23 cellular contexts compared by ENCODE assay signal in genomic region chr17:42109086-42109485, GRCh38. TPM values are rescaled to one million over a fixed set of nuclear protein-coding genes. Genes with fewer than 3 reads are reported as not detected.
A peak's percentile ranks its signal among the peaks of the same experiment; 100 is the strongest.
DNase-seq lines count a peak whose midpoint lies in the region; ATAC-seq, FAIRE-seq and TF ChIP-seq lines count a peak whose summit lies in the region.
"Had no signal": no experiment of that assay in that cellular context is flagged by ENCODE, and none has a peak within 500 bp of the region (broad histone marks: within the 10 kb centered on the region; RNA-seq: fewer than 3 reads in every experiment).

No MANE protein-coding gene starts in this region.

- no peak overlapping the region for H2BK120ac ChIP-seq in H9 (ENCODE audit: low read depth, low read length, poor library complexity, severe bottlenecking)

- H4K8ac ChIP-seq in H9 (replicated peaks; ENCODE audit: insufficient read length, low read depth, low read length), result no peak overlapping the region

- H3K79me1 ChIP-seq in H9 (ENCODE audit: insufficient read depth, low read depth, low read length, poor library complexity, severe bottlenecking), result no peaks in the 10 kb centered on the region

- no peak overlapping the region for H4K5ac ChIP-seq in H9 (ENCODE audit: insufficient read length, low read depth, low read length)

- H3K4ac ChIP-seq in H9 (ENCODE audit: low read depth, low read length), result no peak overlapping the region

- no peak for TF ChIP-seq RAD21 in HepG2 (CRISPR knock-in tag; IDR thresholded peaks at IDR 0.05)

- H2BK12ac ChIP-seq in H9 (ENCODE audit: insufficient read length, low read depth, low read length), result no peak overlapping the region

- H3K9me3 ChIP-seq in HepG2 (ENCODE audit: low read length) (no peaks in the 10 kb centered on the region), skeletal muscle tissue (ENCODE audit: control insufficient read depth in 3 of 3, low read length in 3 of 3) (no peaks in the 10 kb centered on the region), H9 (ENCODE audit: control insufficient read depth, low read depth, low read length) (no peaks in the 10 kb centered on the region), WERI-Rb-1 (ENCODE audit: severe bottlenecking) (no peaks in the 10 kb centered on the region)

- no peak overlapping the region for H2BK15ac ChIP-seq in H9 (ENCODE audit: low read depth, low read length)

- no peak overlapping the region for H3K18ac ChIP-seq in H9 (ENCODE audit: insufficient read length, low read depth, low read length)

- no peak for FAIRE-seq in HepG2 (lab: Jason Lieb, UNC)

- no peak overlapping the region for H3K4me2 ChIP-seq in HepG2 (ENCODE audit: low read depth, low read length)
- H3K4me2 ChIP-seq in H9 (ENCODE audit: insufficient read depth, insufficient read length, low read length), result no peak overlapping the region

- no peak overlapping the region for H3K4me3 ChIP-seq in HepG2 (replicated peaks in 1 of 3; ENCODE audit: insufficient read depth in 1 of 3, low read depth in 2 of 3, low read length in 3 of 3)
- no peak overlapping the region for H3K4me3 ChIP-seq in skeletal muscle tissue (ENCODE audit: low read length in 3 of 3)
- no peak overlapping the region for H3K4me3 ChIP-seq in WERI-Rb-1 (ENCODE audit: low read depth, low read length)

- H3K23me2 ChIP-seq in H9 (ENCODE audit: insufficient read length, low read depth, low read length, poor library complexity, severe bottlenecking), result no peaks in the 10 kb centered on the region

- TF ChIP-seq CTCF in natural killer cell (IDR thresholded peaks at IDR 0.05), result no peak
- no peak for TF ChIP-seq CTCF in HepG2 (CRISPR knock-in tag; IDR thresholded peaks at IDR 0.05)
- no peak for TF ChIP-seq CTCF in H9 (conservative IDR thresholded peaks at IDR 0.05)
- no peak for TF ChIP-seq CTCF in WERI-Rb-1 (IDR thresholded peaks at IDR 0.05; ENCODE audit: low read depth, low read length)

- no peak overlapping the region for H3K56ac ChIP-seq in H9 (ENCODE audit: insufficient read length, low read depth, low read length)

- DNase-seq in T-helper 1 cell (no peak), natural killer cell (no peak), HepG2 (ENCODE audit: low spot score) (no peak), H9 (no peak), WERI-Rb-1 (no peak)
- no peak for DNase-seq in natural killer cell treated with Interleukin-12 subunit alpha and Interleukin-12 subunit beta and Interleukin-15 and Interleukin-18, amount 100 ng/mL, for 72 hours (ENCODE audit: low spot score)
- DNase-seq: AML-193, GDM1, GOT3, IMR-90, Karpas-422, NCI-H1417 treated with DMSO at 0.1 percent for 48 hours, NCI-H187 treated with DMSO at 0.1 percent for 48 hours, NCI-H2227 treated with DMSO at 0.1 percent for 48 hours, NCI-H510A treated with DMSO at 0.1 percent for 48 hours, NCI-H774, OCI-M1 had no signal

- WGBS in HepG2 (ENCODE audit: low lambda C conversion rate), result 84% methylated on average over 9 of the region's 9 CpGs
- WGBS in H9 (ENCODE audit: extremely low coverage, insufficient read length, low lambda C conversion rate), result no CpG with 5 or more reads among the region's 9 CpGs

- no peak overlapping the region for H3T11ph ChIP-seq in H9 (ENCODE audit: low read length)

- peaks cover 33% of the 10 kb centered on the region for H3K4me1 ChIP-seq in HepG2 (ENCODE audit: insufficient read depth, low read length)
- H3K4me1 ChIP-seq in skeletal muscle tissue (ENCODE audit: control insufficient read depth in 3 of 3, insufficient read depth in 3 of 3, low read length in 3 of 3), result peaks cover 16 to 27% (median 20%) of the 10 kb centered on the region in 3 donors
- H3K4me1 ChIP-seq in H9 (ENCODE audit: insufficient read depth, low read length), result peaks cover 4% of the 10 kb centered on the region; the same call in 1 of the 2 replicates

- H3K14ac ChIP-seq in H9 (ENCODE audit: insufficient read depth, low read length), result no peak overlapping the region; the same call in 1 of the 2 replicates

- POLR2A ChIA-PET in HepG2 (lab: Yijun Ruan, JAX), result interaction anchor here (1.2 kb wide), 1 partner anchor 84 kb away, joined by 3 read pairs; no protein-coding TSS in a partner anchor

- no peak overlapping the region for H3K4me3 Mint-ChIP-seq in T-helper 1 cell treated with Interleukin-12 subunit alpha and Interleukin-12 subunit beta and Interleukin-4 antibody, amounts not matched to agents 30 μg/mL and 1 μg/mL, for 36 hours
- H3K4me3 Mint-ChIP-seq in natural killer cell (peak overlapping the region; percentile 64), H9 (peak overlapping the region in 1 of 2 experiments; percentile 56; a peak in 2 of 5 replicates)
- no peak overlapping the region for H3K4me3 Mint-ChIP-seq in natural killer cell treated with Interleukin-12 subunit alpha and Interleukin-12 subunit beta and Interleukin-15 and Interleukin-18, amount 100 ng/mL, for 72 hours

- peaks cover 30% of the 10 kb centered on the region for H3K4me1 Mint-ChIP-seq in T-helper 1 cell treated with Interleukin-12 subunit alpha and Interleukin-12 subunit beta and Interleukin-4 antibody, amounts not matched to agents 30 μg/mL and 1 μg/mL, for 36 hours (ENCODE audit: low read depth)
- H3K4me1 Mint-ChIP-seq in natural killer cell (peaks cover 9 to 29% of the 10 kb centered on the region in 2 donors), H9 (peaks cover 21 to 29% of the 10 kb centered on the region in 2 experiments)
- peaks cover 15 to 25% of the 10 kb centered on the region in 2 donors for H3K4me1 Mint-ChIP-seq in natural killer cell treated with Interleukin-12 subunit alpha and Interleukin-12 subunit beta and Interleukin-15 and Interleukin-18, amount 100 ng/mL, for 72 hours (ENCODE audit: low read depth in 2 of 2)

- no peak overlapping the region for H2BK5ac ChIP-seq in H9 (ENCODE audit: insufficient read length, low read length)

- peaks cover 41% of the 10 kb centered on the region for H3K36me3 Mint-ChIP-seq in T-helper 1 cell treated with Interleukin-12 subunit alpha and Interleukin-12 subunit beta and Interleukin-4 antibody, amounts not matched to agents 30 μg/mL and 1 μg/mL, for 36 hours (ENCODE audit: low read depth)
- no peaks in the 10 kb centered on the region for H3K36me3 Mint-ChIP-seq in natural killer cell
- H3K36me3 Mint-ChIP-seq in natural killer cell treated with Interleukin-12 subunit alpha and Interleukin-12 subunit beta and Interleukin-15 and Interleukin-18, amount 100 ng/mL, for 72 hours, result no peaks in the 10 kb centered on the region
- peaks cover 3 to 6% (median 4%) of the 10 kb centered on the region in 3 experiments; a peak in 6 of 7 replicates for H3K36me3 Mint-ChIP-seq in H9 (ENCODE audit: insufficient read depth in 1 of 3, low read depth in 3 of 3)

- H3K27me3 ChIP-seq in HepG2 (ENCODE audit: control insufficient read depth in 1 of 2, insufficient read depth in 2 of 2, low read length in 2 of 2) (no peaks in the 10 kb centered on the region), skeletal muscle tissue (ENCODE audit: control insufficient read depth in 3 of 3, insufficient read depth in 3 of 3, low read length in 3 of 3) (no peaks in the 10 kb centered on the region), H9 (ENCODE audit: insufficient read depth, low read length) (no peaks in the 10 kb centered on the region), WERI-Rb-1 (ENCODE audit: insufficient read depth, low read depth, severe bottlenecking) (no peaks in the 10 kb centered on the region)

- no peaks in the 10 kb centered on the region for H3K79me2 ChIP-seq in HepG2 (ENCODE audit: insufficient read depth, low read length)
- H3K79me2 ChIP-seq in H9 (ENCODE audit: insufficient read depth, low read length), result no peaks in the 10 kb centered on the region

- H2AK5ac ChIP-seq in H9 (ENCODE audit: insufficient read length, low read length), result no peak overlapping the region

- ATAC-seq in natural killer cell (no peak), HepG2 (no peak)
- no peak for ATAC-seq in natural killer cell treated with Interleukin-12 subunit alpha and Interleukin-12 subunit beta and Interleukin-15 and Interleukin-18, amount 100 ng/mL, for 72 hours

- H4K20me1 ChIP-seq in HepG2 (ENCODE audit: insufficient read depth, low read length) (no peaks in the 10 kb centered on the region), H9 (ENCODE audit: control insufficient read depth, insufficient read depth, insufficient read length) (no peaks in the 10 kb centered on the region)

- intact Hi-C loops in natural killer cell (cut with micrococcal nuclease), result no loop called here
- intact Hi-C loops in HepG2 (cut with micrococcal nuclease; ENCODE audit: unreplicated experiment), result no loop called here

- in situ Hi-C loops in HepG2 (cut with HindIII; ENCODE audit: extremely low pct_ligation_motif_present, low pct_unique_long_range_greater_than_20kb), result no loop called here

- H3K27ac ChIP-seq in HepG2 (ENCODE audit: extremely low read length, insufficient read depth, low read length) (no peak overlapping the region), skeletal muscle tissue (ENCODE audit: low read depth, low read length) (no peak overlapping the region), H9 (ENCODE audit: insufficient read length, low read depth, low read length) (no peak overlapping the region), WERI-Rb-1 (no peak overlapping the region)
- H3K27ac ChIP-seq: 22Rv1, C4-2B had no signal

- H2AFZ ChIP-seq in HepG2 (ENCODE audit: low read length), result no peak overlapping the region
- H2AFZ ChIP-seq in H9 (ENCODE audit: low read length), result no peak overlapping the region

- no TSS peak for BruUV-seq in HepG2 (replicated peaks; lab: Mats Ljungman, UMichigan)

- H3K9me3 Mint-ChIP-seq in T-helper 1 cell treated with Interleukin-12 subunit alpha and Interleukin-12 subunit beta and Interleukin-4 antibody, amounts not matched to agents 30 μg/mL and 1 μg/mL, for 36 hours, result no peaks in the 10 kb centered on the region
- H3K9me3 Mint-ChIP-seq in natural killer cell, result no peaks in the 10 kb centered on the region
- H3K9me3 Mint-ChIP-seq in natural killer cell treated with Interleukin-12 subunit alpha and Interleukin-12 subunit beta and Interleukin-15 and Interleukin-18, amount 100 ng/mL, for 72 hours, result no peaks in the 10 kb centered on the region
- H3K9me3 Mint-ChIP-seq in H9, result no peaks in the 10 kb centered on the region

- CTCF ChIA-PET in HepG2 (lab: Yijun Ruan, JAX; ENCODE audit: low intra/inter-chr PET ratio, low total read pairs), result no interaction called here

- no peak overlapping the region for H2BK20ac ChIP-seq in H9 (ENCODE audit: low read depth, low read length, poor library complexity, severe bottlenecking)

- H3K27me3 Mint-ChIP-seq in T-helper 1 cell treated with Interleukin-12 subunit alpha and Interleukin-12 subunit beta and Interleukin-4 antibody, amounts not matched to agents 30 μg/mL and 1 μg/mL, for 36 hours (ENCODE audit: low read depth), result no peaks in the 10 kb centered on the region
- H3K27me3 Mint-ChIP-seq in natural killer cell (ENCODE audit: low read depth in 2 of 2) (no peaks in the 10 kb centered on the region), H9 (ENCODE audit: low read depth) (peaks cover 9% of the 10 kb centered on the region)
- H3K27me3 Mint-ChIP-seq in natural killer cell treated with Interleukin-12 subunit alpha and Interleukin-12 subunit beta and Interleukin-15 and Interleukin-18, amount 100 ng/mL, for 72 hours, result no peaks in the 10 kb centered on the region

- no peak for TF ChIP-seq POLR2A in HepG2 (IDR thresholded peaks at IDR 0.05; ENCODE audit: insufficient read depth in 1 of 2, low read depth in 2 of 2, low read length in 2 of 2)

- TF ChIP-seq EP300 in HepG2 (IDR thresholded peaks at IDR 0.05; ENCODE audit: low read depth in 2 of 2, low read length in 2 of 2), result no peak
- no peak for TF ChIP-seq EP300 in HepG2 (CRISPR knock-in tag; IDR thresholded peaks at IDR 0.05; ENCODE audit: borderline replicate concordance)

- H3K23ac ChIP-seq in H9 (ENCODE audit: insufficient read length, low read depth, low read length), result no peak overlapping the region

- H3K36me3 ChIP-seq in HepG2 (replicated peaks in 1 of 2; ENCODE audit: control insufficient read depth in 1 of 2, insufficient read depth in 2 of 2, low read length in 2 of 2), result no peaks in the 10 kb centered on the region
- peaks cover 7 to 17% (median 14%) of the 10 kb centered on the region in 3 donors for H3K36me3 ChIP-seq in skeletal muscle tissue (ENCODE audit: control insufficient read depth in 3 of 3, insufficient read depth in 3 of 3, low read length in 3 of 3)
- peaks cover 13% of the 10 kb centered on the region for H3K36me3 ChIP-seq in WERI-Rb-1

- peak overlapping the region; percentile 52 for H3K27ac Mint-ChIP-seq in T-helper 1 cell treated with Interleukin-12 subunit alpha and Interleukin-12 subunit beta and Interleukin-4 antibody, amounts not matched to agents 30 μg/mL and 1 μg/mL, for 36 hours
- peak overlapping the region in 1 of 2 donors; percentile 51 for H3K27ac Mint-ChIP-seq in natural killer cell
- H3K27ac Mint-ChIP-seq in natural killer cell treated with Interleukin-12 subunit alpha and Interleukin-12 subunit beta and Interleukin-15 and Interleukin-18, amount 100 ng/mL, for 72 hours, result no peak overlapping the region
- no peak overlapping the region for H3K27ac Mint-ChIP-seq in H9

- no peak overlapping the region for H4K91ac ChIP-seq in H9 (ENCODE audit: insufficient read length, low read depth, low read length)

- no peak overlapping the region for H3K9ac ChIP-seq in HepG2 (ENCODE audit: insufficient read depth, low read depth, low read length)
- H3K9ac ChIP-seq in skeletal muscle tissue (ENCODE audit: low read depth in 1 of 3, low read length in 3 of 3), result peak overlapping the region in 2 of 3 donors; percentile 4 to 8
- no peak overlapping the region for H3K9ac ChIP-seq in H9 (ENCODE audit: extremely low read depth, insufficient read length, low read length)

RNA-seq across cellular contexts. Expression of gene DHX58, which starts 3.4 kb away (rescaled TPM):
- 10 to 100 TPM; 22.0 to 29.0 (median 24.5) TPM for total RNA-seq in natural killer cell
- total RNA-seq in natural killer cell treated with Interleukin-12 subunit alpha and Interleukin-12 subunit beta and Interleukin-15 and Interleukin-18, amount 100 ng/mL, for 72 hours, result 1 to 10 TPM; 7.0 to 7.6 TPM
- total RNA-seq in HepG2 (2016; rRNA removed; fragmentation: Illumina TruSeq; extraction: Trizol), result 3.9 and 6.7 TPM in 2 replicates
- total RNA-seq in HepG2 (2016; cell fraction: cytosol; rRNA removed; fragmentation: Illumina TruSeq; extraction: Trizol; ENCODE audit: low read depth), result 1.6 TPM in 2 replicates
- 4.7 and 7.5 TPM in 2 replicates for total RNA-seq in HepG2 (2016; cell fraction: insoluble cytoplasmic fraction; rRNA removed; fragmentation: Illumina TruSeq; extraction: Trizol)
- 2.1 and 3.5 TPM in 2 replicates for total RNA-seq in HepG2 (2016; cell fraction: membrane; rRNA removed; fragmentation: Illumina TruSeq; extraction: Trizol)
- 6.4 and 10.0 TPM in 2 replicates for total RNA-seq in HepG2 (2016; cell fraction: nucleus; rRNA removed; fragmentation: Illumina TruSeq; extraction: Trizol)
- polyA plus RNA-seq in HepG2 (2011; rRNA removed), result 7.8 and 13.5 TPM in 2 replicates
- polyA plus RNA-seq in HepG2 (2011; cell fraction: cytosol; rRNA removed), result 5.7 TPM in 2 replicates
- 29.5 and 34.5 TPM in 2 replicates for polyA plus RNA-seq in HepG2 (2011; cell fraction: nucleus; rRNA removed)
- polyA plus RNA-seq in HepG2 (2012), result 4.3 and 5.5 TPM in 2 replicates
- polyA plus RNA-seq in HepG2 (2016; cell fraction: cytosol; fragmentation: Illumina TruSeq; extraction: Trizol; ENCODE audit: low read depth), result 0.87 and 1.1 TPM in 2 replicates
- polyA plus RNA-seq in HepG2 (2016; cell fraction: insoluble cytoplasmic fraction; fragmentation: Illumina TruSeq; extraction: Trizol; ENCODE audit: low read depth), result 3.0 and 5.2 TPM in 2 replicates
- polyA plus RNA-seq in HepG2 (2016; cell fraction: membrane; fragmentation: Illumina TruSeq; extraction: Trizol; ENCODE audit: low read depth), result 1.7 and 1.9 TPM in 2 replicates
- 16.3 and 17.6 TPM in 2 replicates for polyA plus RNA-seq in HepG2 (2016; cell fraction: nucleus; fragmentation: Illumina TruSeq; extraction: Trizol; ENCODE audit: insufficient read depth, low read depth)
- 0.58 and 15.8 TPM in 2 replicates for polyA minus RNA-seq in HepG2 (2011; rRNA and poly(A)+ RNA removed; ENCODE audit: low replicate concordance)
- 1.7 and 2.0 TPM in 2 replicates for polyA minus RNA-seq in HepG2 (2011; cell fraction: cytosol; rRNA and poly(A)+ RNA removed)
- polyA minus RNA-seq in HepG2 (2011; cell fraction: nucleus; rRNA and poly(A)+ RNA removed), result 6.4 and 9.6 TPM in 2 replicates
- 3.7 TPM for total RNA-seq in skeletal muscle tissue
- 3.9 and 4.5 TPM in 2 replicates for total RNA-seq in H9 (2021)

RNA-seq across cellular contexts. Expression of gene ZNF385C, which starts 10.8 kb away (rescaled TPM):
- total RNA-seq in natural killer cell (under 1 TPM in 1 of 3 donors, not detected in 2; 0.28 TPM), HepG2 (2016; rRNA removed; fragmentation: Illumina TruSeq; extraction: Trizol) (2.3 TPM in 2 replicates), skeletal muscle tissue (0.52 TPM), H9 (2021) (2.8 and 3.1 TPM in 2 replicates)
- not detected for total RNA-seq in natural killer cell treated with Interleukin-12 subunit alpha and Interleukin-12 subunit beta and Interleukin-15 and Interleukin-18, amount 100 ng/mL, for 72 hours
- total RNA-seq in HepG2 (2016; cell fraction: cytosol; rRNA removed; fragmentation: Illumina TruSeq; extraction: Trizol; ENCODE audit: low read depth), result 0.40 and 0.71 TPM in 2 replicates
- 1.8 and 2.2 TPM in 2 replicates for total RNA-seq in HepG2 (2016; cell fraction: insoluble cytoplasmic fraction; rRNA removed; fragmentation: Illumina TruSeq; extraction: Trizol)
- 1.9 and 2.0 TPM in 2 replicates for total RNA-seq in HepG2 (2016; cell fraction: membrane; rRNA removed; fragmentation: Illumina TruSeq; extraction: Trizol)
- total RNA-seq in HepG2 (2016; cell fraction: nucleus; rRNA removed; fragmentation: Illumina TruSeq; extraction: Trizol), result 0.97 and 1.3 TPM in 2 replicates
- polyA plus RNA-seq in HepG2 (2011; rRNA removed), result 5.8 and 6.1 TPM in 2 replicates
- 5.6 and 6.2 TPM in 2 replicates for polyA plus RNA-seq in HepG2 (2011; cell fraction: cytosol; rRNA removed)
- 5.3 and 5.6 TPM in 2 replicates for polyA plus RNA-seq in HepG2 (2011; cell fraction: nucleus; rRNA removed)
- polyA plus RNA-seq in HepG2 (2012), result 1.7 and 2.5 TPM in 2 replicates
- polyA plus RNA-seq in HepG2 (2016; cell fraction: cytosol; fragmentation: Illumina TruSeq; extraction: Trizol; ENCODE audit: low read depth), result 1.2 and 1.3 TPM in 2 replicates
- 5.4 TPM in 2 replicates for polyA plus RNA-seq in HepG2 (2016; cell fraction: insoluble cytoplasmic fraction; fragmentation: Illumina TruSeq; extraction: Trizol; ENCODE audit: low read depth)
- polyA plus RNA-seq in HepG2 (2016; cell fraction: membrane; fragmentation: Illumina TruSeq; extraction: Trizol; ENCODE audit: low read depth), result 3.7 and 3.8 TPM in 2 replicates
- polyA plus RNA-seq in HepG2 (2016; cell fraction: nucleus; fragmentation: Illumina TruSeq; extraction: Trizol; ENCODE audit: insufficient read depth, low read depth), result 4.1 and 4.5 TPM in 2 replicates
- polyA minus RNA-seq in HepG2 (2011; rRNA and poly(A)+ RNA removed; ENCODE audit: low replicate concordance), result 0.35 and 3.6 TPM in 2 replicates
- polyA minus RNA-seq in HepG2 (2011; cell fraction: cytosol; rRNA and poly(A)+ RNA removed), result 1.4 and 2.5 TPM in 2 replicates
- polyA minus RNA-seq in HepG2 (2011; cell fraction: nucleus; rRNA and poly(A)+ RNA removed), result 0.52 and 0.99 TPM in 2 replicates
- total RNA-seq: HT1080, IMR-90 had no signal
- polyA plus RNA-seq: IMR-90 had no signal

RNA-seq across cellular contexts. Expression of gene KAT2A, which starts 12.1 kb away (rescaled TPM):
- total RNA-seq in natural killer cell, result 10 to 100 TPM; 29.6 to 32.8 (median 29.9) TPM
- total RNA-seq in natural killer cell treated with Interleukin-12 subunit alpha and Interleukin-12 subunit beta and Interleukin-15 and Interleukin-18, amount 100 ng/mL, for 72 hours, result 10 to 100 TPM; 16.5 to 56.5 TPM
- 20.2 and 29.1 TPM in 2 replicates for total RNA-seq in HepG2 (2016; rRNA removed; fragmentation: Illumina TruSeq; extraction: Trizol)
- 4.7 and 4.9 TPM in 2 replicates for total RNA-seq in HepG2 (2016; cell fraction: cytosol; rRNA removed; fragmentation: Illumina TruSeq; extraction: Trizol; ENCODE audit: low read depth)
- 16.6 and 30.9 TPM in 2 replicates for total RNA-seq in HepG2 (2016; cell fraction: insoluble cytoplasmic fraction; rRNA removed; fragmentation: Illumina TruSeq; extraction: Trizol)
- 7.0 and 9.1 TPM in 2 replicates for total RNA-seq in HepG2 (2016; cell fraction: membrane; rRNA removed; fragmentation: Illumina TruSeq; extraction: Trizol)
- total RNA-seq in HepG2 (2016; cell fraction: nucleus; rRNA removed; fragmentation: Illumina TruSeq; extraction: Trizol), result 51.9 and 59.6 TPM in 2 replicates
- 90.4 and 126 TPM in 2 replicates for polyA plus RNA-seq in HepG2 (2011; rRNA removed)
- polyA plus RNA-seq in HepG2 (2011; cell fraction: cytosol; rRNA removed), result 13.5 and 18.5 TPM in 2 replicates
- polyA plus RNA-seq in HepG2 (2011; cell fraction: nucleus; rRNA removed), result 978 and 1,153 TPM in 2 replicates
- 38.7 and 62.0 TPM in 2 replicates for polyA plus RNA-seq in HepG2 (2012)
- 3.5 and 4.1 TPM in 2 replicates for polyA plus RNA-seq in HepG2 (2016; cell fraction: cytosol; fragmentation: Illumina TruSeq; extraction: Trizol; ENCODE audit: low read depth)
- polyA plus RNA-seq in HepG2 (2016; cell fraction: insoluble cytoplasmic fraction; fragmentation: Illumina TruSeq; extraction: Trizol; ENCODE audit: low read depth), result 24.7 and 33.4 TPM in 2 replicates
- polyA plus RNA-seq in HepG2 (2016; cell fraction: membrane; fragmentation: Illumina TruSeq; extraction: Trizol; ENCODE audit: low read depth), result 7.9 and 9.2 TPM in 2 replicates
- 347 and 353 TPM in 2 replicates for polyA plus RNA-seq in HepG2 (2016; cell fraction: nucleus; fragmentation: Illumina TruSeq; extraction: Trizol; ENCODE audit: insufficient read depth, low read depth)
- polyA minus RNA-seq in HepG2 (2011; rRNA and poly(A)+ RNA removed; ENCODE audit: low replicate concordance), result 33.5 and 71.7 TPM in 2 replicates
- polyA minus RNA-seq in HepG2 (2011; cell fraction: cytosol; rRNA and poly(A)+ RNA removed), result 7.8 and 9.6 TPM in 2 replicates
- 54.6 and 61.9 TPM in 2 replicates for polyA minus RNA-seq in HepG2 (2011; cell fraction: nucleus; rRNA and poly(A)+ RNA removed)
- 8.9 TPM for total RNA-seq in skeletal muscle tissue
- 39.1 and 43.5 TPM in 2 replicates for total RNA-seq in H9 (2021)

RNA-seq across cellular contexts. Expression of gene HSPB9, which starts 13.5 kb away (rescaled TPM):
- total RNA-seq in natural killer cell (not detected), HepG2 (2016; rRNA removed; fragmentation: Illumina TruSeq; extraction: Trizol) (0.13 and 0.24 TPM in 2 replicates), skeletal muscle tissue (not detected), H9 (2021) (0.15 and 0.18 TPM in 2 replicates)
- not detected for total RNA-seq in natural killer cell treated with Interleukin-12 subunit alpha and Interleukin-12 subunit beta and Interleukin-15 and Interleukin-18, amount 100 ng/mL, for 72 hours
- total RNA-seq in HepG2 (2016; cell fraction: cytosol; rRNA removed; fragmentation: Illumina TruSeq; extraction: Trizol; ENCODE audit: low read depth), result not detected in 2 replicates
- 0.09 and 0.24 TPM in 2 replicates for total RNA-seq in HepG2 (2016; cell fraction: insoluble cytoplasmic fraction; rRNA removed; fragmentation: Illumina TruSeq; extraction: Trizol)
- total RNA-seq in HepG2 (2016; cell fraction: membrane; rRNA removed; fragmentation: Illumina TruSeq; extraction: Trizol), result 0.14 and 0.19 TPM in 2 replicates
- 0.25 TPM in 1 of 2 replicates, not detected in the other for total RNA-seq in HepG2 (2016; cell fraction: nucleus; rRNA removed; fragmentation: Illumina TruSeq; extraction: Trizol)
- polyA plus RNA-seq in HepG2 (2011; rRNA removed), result 0.05 and 0.31 TPM in 2 replicates
- 0.07 and 0.10 TPM in 2 replicates for polyA plus RNA-seq in HepG2 (2011; cell fraction: cytosol; rRNA removed)
- polyA plus RNA-seq in HepG2 (2011; cell fraction: nucleus; rRNA removed), result 0.66 and 1.2 TPM in 2 replicates
- polyA plus RNA-seq in HepG2 (2012), result 0.28 and 0.44 TPM in 2 replicates
- polyA plus RNA-seq in HepG2 (2016; cell fraction: cytosol; fragmentation: Illumina TruSeq; extraction: Trizol; ENCODE audit: low read depth), result not detected in 2 replicates
- not detected in 2 replicates for polyA plus RNA-seq in HepG2 (2016; cell fraction: insoluble cytoplasmic fraction; fragmentation: Illumina TruSeq; extraction: Trizol; ENCODE audit: low read depth)
- 0.09 and 0.14 TPM in 2 replicates for polyA plus RNA-seq in HepG2 (2016; cell fraction: membrane; fragmentation: Illumina TruSeq; extraction: Trizol; ENCODE audit: low read depth)
- 0.55 and 0.56 TPM in 2 replicates for polyA plus RNA-seq in HepG2 (2016; cell fraction: nucleus; fragmentation: Illumina TruSeq; extraction: Trizol; ENCODE audit: insufficient read depth, low read depth)
- 0.22 TPM in 1 of 2 replicates, not detected in the other for polyA minus RNA-seq in HepG2 (2011; rRNA and poly(A)+ RNA removed; ENCODE audit: low replicate concordance)
- not detected in 2 replicates for polyA minus RNA-seq in HepG2 (2011; cell fraction: cytosol; rRNA and poly(A)+ RNA removed)
- polyA minus RNA-seq in HepG2 (2011; cell fraction: nucleus; rRNA and poly(A)+ RNA removed), result not detected in 2 replicates
- total RNA-seq: HT1080, IMR-90, MCF 10A had no signal
- polyA plus RNA-seq: IMR-90 had no signal

RNA-seq across cellular contexts. Expression of gene RAB5C, which starts 45.7 kb away (rescaled TPM):
- 100 to 1,000 TPM; 137 to 151 (median 148) TPM for total RNA-seq in natural killer cell
- total RNA-seq in natural killer cell treated with Interleukin-12 subunit alpha and Interleukin-12 subunit beta and Interleukin-15 and Interleukin-18, amount 100 ng/mL, for 72 hours, result 10 to 100 TPM; 67.4 to 73.7 TPM
- 110 and 136 TPM in 2 replicates for total RNA-seq in HepG2 (2016; rRNA removed; fragmentation: Illumina TruSeq; extraction: Trizol)
- total RNA-seq in HepG2 (2016; cell fraction: cytosol; rRNA removed; fragmentation: Illumina TruSeq; extraction: Trizol; ENCODE audit: low read depth), result 61.7 and 72.3 TPM in 2 replicates
- 112 and 128 TPM in 2 replicates for total RNA-seq in HepG2 (2016; cell fraction: insoluble cytoplasmic fraction; rRNA removed; fragmentation: Illumina TruSeq; extraction: Trizol)
- total RNA-seq in HepG2 (2016; cell fraction: membrane; rRNA removed; fragmentation: Illumina TruSeq; extraction: Trizol), result 97.4 and 130 TPM in 2 replicates
- total RNA-seq in HepG2 (2016; cell fraction: nucleus; rRNA removed; fragmentation: Illumina TruSeq; extraction: Trizol), result 58.3 and 58.4 TPM in 2 replicates
- polyA plus RNA-seq in HepG2 (2011; rRNA removed), result 123 and 129 TPM in 2 replicates
- polyA plus RNA-seq in HepG2 (2011; cell fraction: cytosol; rRNA removed), result 151 and 173 TPM in 2 replicates
- polyA plus RNA-seq in HepG2 (2011; cell fraction: nucleus; rRNA removed), result 63.1 and 63.8 TPM in 2 replicates
- 88.1 and 94.6 TPM in 2 replicates for polyA plus RNA-seq in HepG2 (2012)
- polyA plus RNA-seq in HepG2 (2016; cell fraction: cytosol; fragmentation: Illumina TruSeq; extraction: Trizol; ENCODE audit: low read depth), result 121 and 161 TPM in 2 replicates
- 256 and 287 TPM in 2 replicates for polyA plus RNA-seq in HepG2 (2016; cell fraction: insoluble cytoplasmic fraction; fragmentation: Illumina TruSeq; extraction: Trizol; ENCODE audit: low read depth)
- 158 and 192 TPM in 2 replicates for polyA plus RNA-seq in HepG2 (2016; cell fraction: membrane; fragmentation: Illumina TruSeq; extraction: Trizol; ENCODE audit: low read depth)
- 155 and 165 TPM in 2 replicates for polyA plus RNA-seq in HepG2 (2016; cell fraction: nucleus; fragmentation: Illumina TruSeq; extraction: Trizol; ENCODE audit: insufficient read depth, low read depth)
- polyA minus RNA-seq in HepG2 (2011; rRNA and poly(A)+ RNA removed; ENCODE audit: low replicate concordance), result 69.9 and 105 TPM in 2 replicates
- polyA minus RNA-seq in HepG2 (2011; cell fraction: cytosol; rRNA and poly(A)+ RNA removed), result 30.2 and 31.4 TPM in 2 replicates
- polyA minus RNA-seq in HepG2 (2011; cell fraction: nucleus; rRNA and poly(A)+ RNA removed), result 15.9 and 19.8 TPM in 2 replicates
- 19.8 TPM for total RNA-seq in skeletal muscle tissue
- total RNA-seq in H9 (2021), result 73.8 and 75.7 TPM in 2 replicates

Comparison
In these comparisons a context has a peak if more than half of its experiments do, and no peak if none do; other contexts are left out.
1. H3K9ac ChIP-seq: peak in skeletal muscle tissue (2 of 3); none in HepG2 (single experiment) and H9 (single experiment).